ENCODE assay signal across 8 cellular contexts in genomic region chr10:36779238-36779846, GRCh38.
DNase-seq lines count a peak whose midpoint lies in the region; TF ChIP-seq lines count a peak whose summit lies in the region.

No MANE protein-coding gene starts in this region.

- POLR2A ChIA-PET in RWPE1 (lab: Yijun Ruan, JAX; ENCODE audit: low non-redundant PET): no interaction called here

- DNase-seq in DMS153 (lab: John Stamatoyannopoulos, UW) (peak; percentile 0), DMS153 treated with DMSO at 0.1 percent for 48 hours (lab: John Stamatoyannopoulos, UW; ENCODE audit: unreplicated experiment) (no peak), RWPE1 (ENCODE audit: low spot score) (peak; percentile 61), fibroblast of peridontal ligament (ENCODE audit: extremely low read depth) (peak; percentile 90), non-pigmented ciliary epithelial cell (ENCODE audit: low read depth) (peak; percentile 52), T-helper 1 cell (no peak), NCI-H774 (lab: John Stamatoyannopoulos, UW) (no peak), GM20000 (ENCODE audit: low spot score) (no peak)

- H3K27ac ChIP-seq in RWPE1: no peak overlapping the region

- CTCF ChIA-PET in RWPE1 (lab: Yijun Ruan, JAX): interaction anchor here (0.5 to 1.6 kb wide), 13 partner anchors 10 to 1205 kb away, joined by 3 to 8 read pairs (median 4); no protein-coding TSS in a partner anchor

- TF ChIP-seq CTCF in RWPE1 (conservative IDR thresholded peaks at IDR 0.05; ENCODE audit: low read depth) (peak; percentile 69), GM20000 (IDR thresholded peaks at IDR 0.05; ENCODE audit: extremely low read depth, missing control alignments) (no peak)

Comparison
In these comparisons a context has a peak if more than half of its experiments do, and no peak if none do; other contexts are left out.
1. DNase-seq: peak in DMS153 (single experiment), RWPE1 (single experiment), fibroblast of peridontal ligament (single experiment) and non-pigmented ciliary epithelial cell (single experiment); none in DMS153 treated with DMSO at 0.1 percent for 48 hours (single experiment), T-helper 1 cell (0 of 5), NCI-H774 (single experiment) and GM20000 (single experiment).